In the genomic region with DNA sequence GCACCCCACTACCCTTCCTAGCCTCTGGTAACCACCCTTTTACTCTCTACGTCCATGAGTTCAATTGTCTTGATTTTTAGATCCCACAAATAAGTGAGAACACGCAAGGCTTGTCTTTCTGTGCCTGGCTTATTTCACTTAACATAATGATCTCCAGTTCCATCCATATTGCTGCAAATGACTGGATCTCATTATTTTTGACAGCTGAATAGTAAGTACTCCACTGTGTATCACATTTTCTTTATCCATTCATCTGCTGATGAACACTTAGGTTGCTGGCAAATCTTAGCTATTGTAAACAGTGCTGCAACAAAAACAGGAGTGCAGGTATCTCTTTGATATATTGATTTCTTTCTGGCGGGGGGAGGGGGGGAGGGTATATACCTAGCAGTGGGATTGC, we compare ENCODE assay signal across 22 cellular contexts.
"Had no signal": no experiment of that assay in that cellular context is flagged by ENCODE, and none has a peak within 500 bp of the region (broad histone marks: within the 10 kb centered on the region; RNA-seq: fewer than 3 reads in every experiment).

No MANE protein-coding gene starts in this region.

- ATAC-seq: K562 had no signal

- FAIRE-seq: HTR-8/SVneo, K562, RCC 7860 had no signal

- DNase-seq: MV-4-11, NCI-H1048, NCI-H1105, NCI-H1417, NCI-H1436 treated with DMSO at 0.1 percent for 48 hours, NCI-H1694, NCI-H187 treated with DMSO at 0.1 percent for 48 hours, NCI-H2029 treated with DMSO at 0.1 percent for 48 hours, NCI-H2171, NCI-H226, NCI-H446, NCI-H510A, NCI-H524 treated with DMSO at 0.1 percent for 48 hours, NCI-H69, NCI-H82, Right ventricle myocardium superior, RPMI8226, SIG-M5 had no signal

- H3K27ac Mint-ChIP-seq: IgD-negative memory B cell had no signal

- H3K4me3 Mint-ChIP-seq: IgD-negative memory B cell had no signal

- H3K27me3 Mint-ChIP-seq: IgD-negative memory B cell had no signal

- H3K9me3 Mint-ChIP-seq: IgD-negative memory B cell had no signal
